In the genomic region with DNA sequence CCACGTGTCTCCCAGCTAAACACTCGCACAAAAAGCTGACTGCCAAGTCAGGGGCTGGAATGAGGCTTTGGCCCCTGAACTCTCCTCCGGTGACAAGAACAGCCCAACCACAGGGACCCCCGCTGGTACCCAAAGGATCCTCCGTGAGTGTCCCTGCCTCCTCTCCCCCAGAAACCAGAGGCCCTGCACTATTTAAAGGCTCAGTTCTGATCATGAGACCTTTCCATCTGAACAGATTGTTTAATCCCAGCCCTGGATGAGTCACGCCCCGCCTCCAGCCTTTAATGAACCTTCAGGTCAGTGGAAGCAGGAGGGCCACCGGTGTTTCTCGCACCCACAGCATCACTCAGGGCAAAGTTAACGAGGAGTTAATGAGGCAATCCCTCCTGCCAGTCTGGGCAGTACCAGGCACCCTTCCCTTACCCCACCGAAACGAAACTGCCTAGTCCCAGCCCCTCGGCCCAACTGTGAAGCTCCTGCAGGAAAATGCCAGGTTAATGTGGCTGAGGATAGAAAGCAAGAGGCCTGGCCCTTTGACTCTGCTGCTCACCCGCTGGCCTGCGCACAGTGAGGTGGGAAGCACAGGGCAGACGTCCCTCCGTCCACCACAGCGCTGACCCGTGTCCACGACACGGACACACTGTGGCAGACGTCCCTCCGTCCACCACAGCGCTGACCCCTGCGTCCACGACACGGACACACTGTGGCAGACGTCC, we compare ENCODE assay signal across 10 cellular contexts. TPM values are rescaled to one million over a fixed set of nuclear protein-coding genes. Genes with fewer than 3 reads are reported as not detected.
A peak's percentile ranks its signal among the peaks of the same experiment; 100 is the strongest.
DNase-seq lines count a peak whose midpoint lies in the region; ATAC-seq, FAIRE-seq and TF ChIP-seq lines count a peak whose summit lies in the region.
"Had no signal": no experiment of that assay in that cellular context is flagged by ENCODE, and none has a peak within 500 bp of the region (broad histone marks: within the 10 kb centered on the region; RNA-seq: fewer than 3 reads in every experiment).

No MANE protein-coding gene starts in this region.

- H3K4ac ChIP-seq in H1 (replicated peaks; ENCODE audit: insufficient read length, low read depth, low read length): no peak overlapping the region

- CTCF ChIA-PET in H1 (lab: Charles Lee; ENCODE audit: partially characterized antibody): interaction anchor here (1.6 to 4.3 kb wide), 5 partner anchors 10 to 153 kb away, joined by 4 to 24 read pairs (median 4); no protein-coding TSS in a partner anchor

- DNase-seq in NCI-H82 treated with DMSO at 0.1 percent for 48 hours (lab: John Stamatoyannopoulos, UW; ENCODE audit: unreplicated experiment): peak; percentile 28
- no peak for DNase-seq in H1 (ENCODE audit: low read depth in 1 of 2, low spot score in 2 of 2)
- DNase-seq in medulla oblongata (ENCODE audit: extremely low spot score): peak; percentile 32
- DNase-seq in upper lobe of right lung: no peak
- DNase-seq in smooth muscle cell (lab: John Stamatoyannopoulos, UW; ENCODE audit: unreplicated experiment): no peak
- DNase-seq: activated CD4-positive, alpha-beta T cell treated with anti-CD3 and anti-CD28 coated beads, Interleukin-2, amount 50 U/mL, for 48 hours; GF-D8; NCI-H1092 had no signal

- H3K4me1 ChIP-seq in H1 (replicated peaks in 1 of 4; ENCODE audit: control insufficient read depth in 3 of 4, insufficient read depth in 4 of 4, low read length in 3 of 4) (peaks cover 0 to 6% (median under 1%) of the 10 kb centered on the region in 4 experiments; a peak in 2 of 7 replicates), upper lobe of right lung (peaks cover 12% of the 10 kb centered on the region), smooth muscle cell (ENCODE audit: low read depth) (no peaks in the 10 kb centered on the region)

- no peaks in the 10 kb centered on the region for H3K79me1 ChIP-seq in H1 (ENCODE audit: low read depth, low read length)

- H3K23ac ChIP-seq in H1 (ENCODE audit: insufficient read length): no peak overlapping the region

- H3K9ac ChIP-seq in H1 (replicated peaks in 1 of 4; ENCODE audit: extremely low read depth in 1 of 4, low read depth in 3 of 4, low read length in 3 of 4): no peak overlapping the region
- no peak overlapping the region for H3K9ac ChIP-seq in smooth muscle cell (ENCODE audit: low read depth)

- H2BK20ac ChIP-seq in H1 (ENCODE audit: low read length): no peak overlapping the region

- H4K8ac ChIP-seq in H1 (ENCODE audit: extremely low read depth, insufficient read depth, low read length): no peak overlapping the region

- no peak overlapping the region for H2BK120ac ChIP-seq in H1 (replicated peaks; ENCODE audit: low read depth, low read length)

- no peaks in the 10 kb centered on the region for H3F3A ChIP-seq in smooth muscle cell (ENCODE audit: low read depth)

- H3K4me2 ChIP-seq in H1 (ENCODE audit: insufficient read depth in 1 of 2, low read depth in 2 of 2, low read length in 2 of 2): no peak overlapping the region
- H3K4me2 ChIP-seq in smooth muscle cell: no peak overlapping the region

- FAIRE-seq in H1 (lab: Jason Lieb, UNC): no peak

- no peaks in the 10 kb centered on the region; a peak in 1 of 8 replicates for H3K36me3 ChIP-seq in H1 (ENCODE audit: control insufficient read depth in 2 of 4, insufficient read depth in 4 of 4, low read length in 3 of 4)
- H3K36me3 ChIP-seq in upper lobe of right lung: peaks cover 18% of the 10 kb centered on the region
- H3K36me3 ChIP-seq in smooth muscle cell (ENCODE audit: low read depth): no peaks in the 10 kb centered on the region

- ATAC-seq in upper lobe of right lung: no peak
- no peak for ATAC-seq in HG03469 (IDR thresholded peaks at IDR 0.05; ENCODE audit: unreplicated experiment)
- ATAC-seq in GM21526 (IDR thresholded peaks at IDR 0.05; ENCODE audit: low FRiP score, unreplicated experiment): no peak

- H2BK15ac ChIP-seq in H1 (ENCODE audit: low read length): 0 out of 2 replicates have a peak overlapping the region, but pooled peaks have one; percentile 31

- H4K5ac ChIP-seq in H1 (ENCODE audit: insufficient read length, low read depth, low read length): no peak overlapping the region

- H3K4me3 ChIP-seq in H1 (ENCODE audit: extremely low read depth in 1 of 4, insufficient read depth in 2 of 4, low read depth in 3 of 4, low read length in 4 of 4) (no peak overlapping the region), upper lobe of right lung (no peak overlapping the region), smooth muscle cell (no peak overlapping the region)

- H2BK5ac ChIP-seq in H1 (ENCODE audit: low read depth, low read length): no peak overlapping the region

- intact Hi-C loops in upper lobe of right lung (cut with DNase I): no loop called here

- TF ChIP-seq CTCF in H1 (IDR thresholded peaks at IDR 0.05; ENCODE audit: control extremely low read depth in 1 of 3, insufficient read depth in 1 of 3, low read depth in 1 of 3, low read length in 3 of 3) (no peak), upper lobe of right lung (IDR thresholded peaks at IDR 0.05) (no peak), smooth muscle cell (IDR thresholded peaks at IDR 0.05; ENCODE audit: borderline replicate concordance, insufficient read depth, poor library complexity, severe bottlenecking) (no peak)

- H3K27me3 ChIP-seq in H1 (replicated peaks in 1 of 4; ENCODE audit: control insufficient read depth in 3 of 4, extremely low read depth in 1 of 4, insufficient read depth in 3 of 4, low read length in 3 of 4): peaks cover 0 to 14% (median 7%) of the 10 kb centered on the region in 4 experiments; a peak in 5 of 7 replicates
- H3K27me3 ChIP-seq in upper lobe of right lung: no peaks in the 10 kb centered on the region
- peaks cover 3% of the 10 kb centered on the region for H3K27me3 ChIP-seq in smooth muscle cell (ENCODE audit: low read depth)

- no peak overlapping the region for H3K56ac ChIP-seq in H1 (replicated peaks; ENCODE audit: insufficient read length, low read depth, low read length)

- POLR2A ChIA-PET in H1 (lab: Charles Lee; ENCODE audit: partially characterized antibody): no interaction called here

- H2AFZ ChIP-seq in H1 (ENCODE audit: low read length) (no peak overlapping the region), smooth muscle cell (ENCODE audit: low read depth) (no peak overlapping the region)

- no peak overlapping the region for H3K14ac ChIP-seq in H1 (ENCODE audit: insufficient read length)

- no peaks in the 10 kb centered on the region for H3K79me2 ChIP-seq in H1 (ENCODE audit: control insufficient read depth in 1 of 2, insufficient read depth in 2 of 2, low read length in 2 of 2)
- H3K79me2 ChIP-seq in smooth muscle cell (ENCODE audit: low read depth): no peaks in the 10 kb centered on the region

- no peak for TF ChIP-seq RAD21 in H1 (IDR thresholded peaks at IDR 0.05 in 1 of 2, conservative IDR thresholded peaks at IDR 0.05 in 1 of 2; ENCODE audit: low read depth in 2 of 2, low read length in 2 of 2)

- H3K9me3 ChIP-seq in H1 (ENCODE audit: insufficient read depth in 2 of 2, low read depth in 1 of 2, low read length in 1 of 2): no peaks in the 10 kb centered on the region
- H3K9me3 ChIP-seq in upper lobe of right lung: no peaks in the 10 kb centered on the region
- H3K9me3 ChIP-seq in smooth muscle cell (replicated peaks; ENCODE audit: low read depth): no peaks in the 10 kb centered on the region

- no peak overlapping the region for H4K91ac ChIP-seq in H1 (replicated peaks; ENCODE audit: insufficient read length, low read length)

- peaks cover 7% of the 10 kb centered on the region; the same call in 1 of the 2 replicates for H3K23me2 ChIP-seq in H1 (ENCODE audit: low read depth, low read length)

- H3K18ac ChIP-seq in H1 (ENCODE audit: extremely low read depth, low read length): no peak overlapping the region

- H2AK5ac ChIP-seq in H1 (ENCODE audit: low read depth, low read length): no peak overlapping the region

- no peak for TF ChIP-seq POLR2A in H1 (IDR thresholded peaks at IDR 0.05; ENCODE audit: control extremely low read depth in 1 of 2, low read depth in 2 of 2, low read length in 2 of 2)

- 0 out of 2 replicates have a peak overlapping the region, but pooled peaks have one; percentile 68 for H2BK12ac ChIP-seq in H1 (ENCODE audit: low read depth, low read length)

- H4K20me1 ChIP-seq in H1 (replicated peaks in 1 of 2; ENCODE audit: control insufficient read depth in 1 of 2, insufficient read depth in 2 of 2, low read length in 2 of 2) (peaks cover 3 to 12% of the 10 kb centered on the region in 2 experiments), smooth muscle cell (ENCODE audit: low read depth) (peaks cover 76% of the 10 kb centered on the region)

- 70% methylated on average over 20 of the region's 28 CpGs; no CpG with 5 or more reads in 1 of the 2 experiments for WGBS in H1 (ENCODE audit: extremely low coverage in 1 of 2, insufficient coverage in 1 of 2, insufficient read length in 1 of 2, insufficient replicate concordance in 2 of 2, low coverage in 1 of 2, low lambda C conversion rate in 2 of 2, missing lambda C conversion rate in 1 of 2), 2 experiments
- 79% methylated on average over 25 of the region's 28 CpGs for WGBS in smooth muscle cell (ENCODE audit: low lambda C conversion rate)

- no peak overlapping the region for H3K27ac ChIP-seq in H1 (ENCODE audit: low read depth, low read length)
- peak overlapping the region; percentile 11 for H3K27ac ChIP-seq in upper lobe of right lung
- no peak overlapping the region for H3K27ac ChIP-seq in smooth muscle cell (ENCODE audit: low read depth)

- TF ChIP-seq EP300 in H1 (IDR thresholded peaks at IDR 0.05; ENCODE audit: borderline replicate concordance in 1 of 2, low read depth in 2 of 2, low read length in 2 of 2): no peak

RNA-seq across cellular contexts. Expression of gene TIMM22, which starts 32.4 kb away (rescaled TPM):
- 17.2 and 17.4 TPM in 2 replicates for total RNA-seq in H1 (2021; fragmentation: NEBNext Ultra II Directional; extraction: Animal tissue kit (Norgen Biotek cat#: 25700))
- 13.4 and 13.8 TPM in 2 replicates for polyA plus RNA-seq in H1 (2011; rRNA removed)
- 14.0 TPM for polyA plus RNA-seq in H1 (2011; cell fraction: cytosol; rRNA removed)
- polyA plus RNA-seq in H1 (2011; cell fraction: nucleus; rRNA removed): 13.2 TPM
- polyA plus RNA-seq in H1 (2012, experiment 1 of 2): 16.6 to 18.0 TPM (median 16.9 TPM) in 4 replicates
- 20.1 TPM for polyA plus RNA-seq in H1 (2012, experiment 2 of 2)
- 11.2 TPM for polyA plus RNA-seq in H1 (2013, experiment 1 of 2)
- polyA plus RNA-seq in H1 (2013, experiment 2 of 2): 11.6 TPM
- 11.7 and 14.6 TPM in 2 replicates for polyA minus RNA-seq in H1 (2011; rRNA and poly(A)+ RNA removed)
- 7.2 TPM for polyA minus RNA-seq in H1 (2011; cell fraction: cytosol; rRNA and poly(A)+ RNA removed)
- 18.9 TPM for polyA minus RNA-seq in H1 (2011; cell fraction: nucleus; rRNA and poly(A)+ RNA removed)
- total RNA-seq in upper lobe of right lung: 10.7 TPM
- total RNA-seq in smooth muscle cell: 13.7 and 18.4 TPM in 2 replicates
- polyA plus RNA-seq in smooth muscle cell: 24.0 and 27.9 TPM in 2 replicates

RNA-seq across cellular contexts. Expression of gene NXN, which starts 49.8 kb away (rescaled TPM):
- total RNA-seq in H1 (2021; fragmentation: NEBNext Ultra II Directional; extraction: Animal tissue kit (Norgen Biotek cat#: 25700)): 88.4 and 94.1 TPM in 2 replicates
- polyA plus RNA-seq in H1 (2011; rRNA removed): 107 and 205 TPM in 2 replicates
- 64.0 TPM for polyA plus RNA-seq in H1 (2011; cell fraction: cytosol; rRNA removed)
- polyA plus RNA-seq in H1 (2011; cell fraction: nucleus; rRNA removed): 91.0 TPM
- polyA plus RNA-seq in H1 (2012, experiment 1 of 2): 66.9 to 74.9 TPM (median 72.0 TPM) in 4 replicates
- 66.3 TPM for polyA plus RNA-seq in H1 (2012, experiment 2 of 2)
- 53.1 TPM for polyA plus RNA-seq in H1 (2013, experiment 1 of 2)
- 63.6 TPM for polyA plus RNA-seq in H1 (2013, experiment 2 of 2)
- polyA minus RNA-seq in H1 (2011; rRNA and poly(A)+ RNA removed): 85.6 and 114 TPM in 2 replicates
- 74.2 TPM for polyA minus RNA-seq in H1 (2011; cell fraction: cytosol; rRNA and poly(A)+ RNA removed)
- 46.8 TPM for polyA minus RNA-seq in H1 (2011; cell fraction: nucleus; rRNA and poly(A)+ RNA removed)
- total RNA-seq in upper lobe of right lung: 57.3 TPM
- total RNA-seq in smooth muscle cell: 58.3 and 89.0 TPM in 2 replicates
- 78.6 and 81.8 TPM in 2 replicates for polyA plus RNA-seq in smooth muscle cell

Comparison
In these comparisons a context has a peak if more than half of its experiments do, and no peak if none do; other contexts are left out.
1. DNase-seq: peak in NCI-H82 treated with DMSO at 0.1 percent for 48 hours (single experiment) and medulla oblongata (single experiment); none in H1 (0 of 2), upper lobe of right lung (single experiment) and smooth muscle cell (single experiment).